ENCODE assay signal across 17 cellular contexts in genomic region chr5:11046160-11046559, GRCh38.
DNase-seq lines count a peak whose midpoint lies in the region; ATAC-seq and TF ChIP-seq lines count a peak whose summit lies in the region.
"Had no signal": no experiment of that assay in that cellular context is flagged by ENCODE, and none has a peak within 500 bp of the region (broad histone marks: within the 10 kb centered on the region; RNA-seq: fewer than 3 reads in every experiment).

No MANE protein-coding gene starts in this region.

- no peak overlapping the region for H3K9ac ChIP-seq in endodermal cell (ENCODE audit: extremely low read depth, low read length, poor library complexity, severe bottlenecking)

- H3K27ac Mint-ChIP-seq in endodermal cell (no peak overlapping the region), immature natural killer cell (no peak overlapping the region)
- H3K27ac Mint-ChIP-seq: activated CD4-positive, alpha-beta T cell treated with anti-CD3 and anti-CD28 coated beads, Interleukin-2, amount 10 ng/mL, durations not matched to agents 7 days and 5 days; natural killer cell had no signal

- TF ChIP-seq CTCF in endodermal cell (conservative IDR thresholded peaks at IDR 0.05) (peak; percentile 50), breast epithelium (IDR thresholded peaks at IDR 0.05) (no peak)

- H3K36me3 ChIP-seq in endodermal cell (ENCODE audit: control insufficient read depth, insufficient read depth, low read length): no peaks in the 10 kb centered on the region
- no peaks in the 10 kb centered on the region for H3K36me3 ChIP-seq in breast epithelium
- H3K36me3 ChIP-seq: transverse colon had no signal

- H3K4me3 Mint-ChIP-seq in endodermal cell (no peak overlapping the region), immature natural killer cell (no peak overlapping the region)
- H3K4me3 Mint-ChIP-seq: activated CD4-positive, alpha-beta T cell treated with anti-CD3 and anti-CD28 coated beads, Interleukin-2, amount 10 ng/mL, durations not matched to agents 7 days and 5 days; natural killer cell had no signal

- H3K4me1 ChIP-seq in endodermal cell (ENCODE audit: control insufficient read depth, insufficient read depth, low read length) (no peaks in the 10 kb centered on the region), breast epithelium (no peaks in the 10 kb centered on the region)
- H3K4me1 ChIP-seq: transverse colon had no signal

- no peak for ATAC-seq in HG03135 (IDR thresholded peaks at IDR 0.05; ENCODE audit: unreplicated experiment)
- ATAC-seq: natural killer cell had no signal

- peaks cover 2% of the 10 kb centered on the region for H3K27me3 Mint-ChIP-seq in endodermal cell (ENCODE audit: insufficient read depth)
- H3K27me3 Mint-ChIP-seq in immature natural killer cell (ENCODE audit: low read depth in 3 of 3): peaks cover 0 to 5% (median 2%) of the 10 kb centered on the region in 3 donors

- TF ChIP-seq POLR2A in breast epithelium (IDR thresholded peaks at IDR 0.05): no peak

- H3K4me3 ChIP-seq in endodermal cell (ENCODE audit: low read length) (no peak overlapping the region), breast epithelium (no peak overlapping the region)
- H3K4me3 ChIP-seq: transverse colon had no signal

- H3K27me3 ChIP-seq in endodermal cell (ENCODE audit: control insufficient read depth, insufficient read depth, low read length, poor library complexity, severe bottlenecking) (no peaks in the 10 kb centered on the region), breast epithelium (no peaks in the 10 kb centered on the region)
- H3K27me3 ChIP-seq: transverse colon had no signal

- DNase-seq in DMS53 (lab: John Stamatoyannopoulos, UW) (peak; percentile 10), DMS53 treated with DMSO at 0.1 percent for 48 hours (lab: John Stamatoyannopoulos, UW; ENCODE audit: unreplicated experiment) (no peak), NCI-H524 treated with DMSO at 0.1 percent for 48 hours (lab: John Stamatoyannopoulos, UW) (peak; percentile 56), endodermal cell (peak; percentile 78), pons (ENCODE audit: low spot score) (peak; percentile 32), breast epithelium (ENCODE audit: low spot score in 2 of 2) (no peak), immature natural killer cell (no peak)
- DNase-seq: activated CD4-positive, alpha-beta T cell treated with anti-CD3 and anti-CD28 coated beads, Interleukin-2, amount 10 ng/mL, durations not matched to agents 7 days and 5 days; activated gamma-delta T cell treated with Interleukin-2 at 50 U/mL for 16 hours; DMS79 treated with DMSO at 0.1 percent for 48 hours; natural killer cell; NCI-H1092 treated with DMSO at 0.1 percent for 48 hours; NK-92 treated with Interleukin-12 subunit alpha and Interleukin-12 subunit beta, amount 100 ng/mL, for 24 hours; T-helper 1 cell; transverse colon had no signal

- H3K27ac ChIP-seq in endodermal cell (ENCODE audit: low read depth, low read length): no peak overlapping the region
- no peak overlapping the region for H3K27ac ChIP-seq in breast epithelium
- H3K27ac ChIP-seq: 22Rv1, transverse colon had no signal

- H3K36me3 Mint-ChIP-seq in endodermal cell (ENCODE audit: low read depth) (no peaks in the 10 kb centered on the region), immature natural killer cell (no peaks in the 10 kb centered on the region)
- H3K36me3 Mint-ChIP-seq: natural killer cell had no signal

- intact Hi-C loops in breast epithelium (cut with DNase I; ENCODE audit: low total_unique reads): no loop called here

- WGBS in endodermal cell (ENCODE audit: insufficient coverage in 1 of 2, insufficient read length in 1 of 2), 2 experiments: 59 to 67% methylated on average over 7 of the region's 7 CpGs

- H3K4me1 Mint-ChIP-seq in endodermal cell (peaks cover 16% of the 10 kb centered on the region), immature natural killer cell (no peaks in the 10 kb centered on the region)
- H3K4me1 Mint-ChIP-seq: activated CD4-positive, alpha-beta T cell treated with anti-CD3 and anti-CD28 coated beads, Interleukin-2, amount 10 ng/mL, durations not matched to agents 7 days and 5 days; natural killer cell had no signal

- H3K9me3 ChIP-seq in endodermal cell (ENCODE audit: control insufficient read depth, low read length): no peaks in the 10 kb centered on the region
- H3K9me3 ChIP-seq in breast epithelium: no peaks in the 10 kb centered on the region
- H3K9me3 ChIP-seq: transverse colon had no signal

- H3K9me3 Mint-ChIP-seq in endodermal cell: no peaks in the 10 kb centered on the region
- H3K9me3 Mint-ChIP-seq in immature natural killer cell: no peaks in the 10 kb centered on the region
- H3K9me3 Mint-ChIP-seq: activated CD4-positive, alpha-beta T cell treated with anti-CD3 and anti-CD28 coated beads, Interleukin-2, amount 10 ng/mL, durations not matched to agents 7 days and 5 days; natural killer cell had no signal

Comparison
In these comparisons a context has a peak if more than half of its experiments do, and no peak if none do; other contexts are left out.
1. DNase-seq: peak in DMS53 (single experiment), NCI-H524 treated with DMSO at 0.1 percent for 48 hours (single experiment), endodermal cell (single experiment) and pons (single experiment); none in DMS53 treated with DMSO at 0.1 percent for 48 hours (single experiment), breast epithelium (0 of 2) and immature natural killer cell (0 of 3).